Comparison of ENCODE assay signal across 35 cellular contexts in genomic region chr10:10938676-10939075, GRCh38.
"Had no signal": no experiment of that assay in that cellular context is flagged by ENCODE, and none has a peak within 500 bp of the region (broad histone marks: within the 10 kb centered on the region; RNA-seq: fewer than 3 reads in every experiment).

No MANE protein-coding gene starts in this region.

- H3K27ac ChIP-seq: adrenal gland, body of pancreas, brain microvascular endothelial cell, breast epithelium, VCaP had no signal

- H3K9me3 Mint-ChIP-seq: activated CD4-positive, alpha-beta T cell treated with anti-CD3 and anti-CD28 coated beads, Interleukin-2, amount 10 ng/mL, durations not matched to agents 24 days and 14 days; activated naive CD4-positive, alpha-beta T cell treated with anti-CD3 and anti-CD28 coated beads for 36 hours; activated naive CD8-positive, alpha-beta T cell treated with anti-CD3 and anti-CD28 coated beads for 36 hours; activated T-helper 1 cell treated with anti-CD3 and anti-CD28 coated beads, Interleukin-12 subunit alpha, Interleukin-12 subunit beta, Interleukin-2, Interleukin-4 antibody, amounts not matched to agents 30 ng/mL and 10 ng/mL and 1 ng/mL, durations not matched to agents 14 hours and 24 hours and 36 hours; T-helper 1 cell treated with Interleukin-12 subunit alpha and Interleukin-12 subunit beta and Interleukin-4 antibody, amounts not matched to agents 30 μg/mL and 1 μg/mL, for 36 hours; T-helper 2 cell treated with Interferon-gamma antibody and Interleukin-4, amounts not matched to agents 5 μg/mL and 100 μg/mL, for 36 hours had no signal

- H3K27ac Mint-ChIP-seq: activated B cell treated with CpG ODN at 0.5 μM for 24 hours; activated CD4-positive, alpha-beta memory T cell treated with anti-CD3 and anti-CD28 coated beads for 36 hours; activated CD4-positive, alpha-beta T cell treated with anti-CD3 and anti-CD28 coated beads, Interleukin-2, amount 10 ng/mL, durations not matched to agents 24 days and 14 days; activated CD8-positive, alpha-beta T cell treated with anti-CD3 and anti-CD28 coated beads for 36 hours; activated naive CD4-positive, alpha-beta T cell treated with anti-CD3 and anti-CD28 coated beads for 36 hours; activated naive CD4-positive, alpha-beta T cell treated with anti-CD3 and anti-CD28 coated beads, Interleukin-2, amount 50 U/mL, for 72 hours; activated naive CD8-positive, alpha-beta T cell treated with anti-CD3 and anti-CD28 coated beads for 36 hours; activated T-cell treated with anti-CD3 and anti-CD28 coated beads, Interleukin-2, amount 50 U/mL, for 72 hours; activated T-helper 1 cell treated with anti-CD3 and anti-CD28 coated beads, Interleukin-12 subunit alpha, Interleukin-12 subunit beta, Interleukin-2, Interleukin-4 antibody, amounts not matched to agents 30 ng/mL and 10 ng/mL and 1 ng/mL, durations not matched to agents 14 hours and 24 hours and 36 hours; activated T-helper 17 cell treated with anti-CD3 and anti-CD28 coated beads, Interleukin-2, amount 50 U/mL, for 72 hours; T-helper 1 cell treated with Interleukin-12 subunit alpha and Interleukin-12 subunit beta and Interleukin-4 antibody, amounts not matched to agents 30 μg/mL and 1 μg/mL, for 36 hours; T-helper 2 cell treated with Interferon-gamma antibody and Interleukin-4, amounts not matched to agents 5 μg/mL and 100 μg/mL, for 36 hours had no signal

- H3K4me3 ChIP-seq: adrenal gland, body of pancreas, breast epithelium had no signal

- H3K4me1 Mint-ChIP-seq: activated B cell treated with CpG ODN at 0.5 μM for 24 hours; activated CD4-positive, alpha-beta T cell treated with anti-CD3 and anti-CD28 coated beads, Interleukin-2, amount 10 ng/mL, durations not matched to agents 24 days and 14 days; activated naive CD8-positive, alpha-beta T cell treated with anti-CD3 and anti-CD28 coated beads for 36 hours; activated T-helper 17 cell treated with anti-CD3 and anti-CD28 coated beads, Interleukin-2, amount 50 U/mL, for 72 hours had no signal

- H3K27me3 ChIP-seq: adrenal gland, body of pancreas, brain microvascular endothelial cell, breast epithelium had no signal

- H3K4me3 Mint-ChIP-seq: activated B cell treated with CpG ODN at 0.5 μM for 24 hours; activated CD4-positive, alpha-beta memory T cell treated with anti-CD3 and anti-CD28 coated beads for 36 hours; activated CD4-positive, alpha-beta T cell treated with anti-CD3 and anti-CD28 coated beads, Interleukin-2, amount 10 ng/mL, durations not matched to agents 24 days and 14 days; activated CD8-positive, alpha-beta T cell treated with anti-CD3 and anti-CD28 coated beads for 36 hours; activated naive CD4-positive, alpha-beta T cell treated with anti-CD3 and anti-CD28 coated beads for 36 hours; activated naive CD8-positive, alpha-beta T cell treated with anti-CD3 and anti-CD28 coated beads for 36 hours; activated T-cell treated with anti-CD3 and anti-CD28 coated beads, Interleukin-2, amount 50 U/mL, for 4 hours; activated T-cell treated with anti-CD3 and anti-CD28 coated beads, Interleukin-2, amount 50 U/mL, for 72 hours; activated T-helper 1 cell treated with anti-CD3 and anti-CD28 coated beads, Interleukin-12 subunit alpha, Interleukin-12 subunit beta, Interleukin-2, Interleukin-4 antibody, amounts not matched to agents 30 ng/mL and 10 ng/mL and 1 ng/mL, durations not matched to agents 14 hours and 24 hours and 36 hours; activated T-helper 17 cell treated with anti-CD3 and anti-CD28 coated beads, Interleukin-2, amount 50 U/mL, for 72 hours; T-helper 1 cell treated with Interleukin-12 subunit alpha and Interleukin-12 subunit beta and Interleukin-4 antibody, amounts not matched to agents 30 μg/mL and 1 μg/mL, for 36 hours; T-helper 2 cell treated with Interferon-gamma antibody and Interleukin-4, amounts not matched to agents 5 μg/mL and 100 μg/mL, for 36 hours had no signal

- ATAC-seq: activated CD8-positive, alpha-beta T cell treated with anti-CD3 and anti-CD28 coated beads for 36 hours; activated naive CD4-positive, alpha-beta T cell treated with anti-CD3 and anti-CD28 coated beads, Interleukin-2, amount 50 U/mL, for 72 hours; activated T-cell treated with anti-CD3 and anti-CD28 coated beads, Interleukin-2, amount 50 U/mL, for 4 hours; activated T-cell treated with anti-CD3 and anti-CD28 coated beads, Interleukin-2, amount 50 U/mL, for 72 hours; activated T-helper 17 cell treated with anti-CD3 and anti-CD28 coated beads, Interleukin-2, amount 50 U/mL, for 72 hours; body of pancreas had no signal

- H3K9me3 ChIP-seq: adrenal gland, body of pancreas, breast epithelium had no signal

- DNase-seq: activated B cell treated with CpG ODN at 0.5 μM for 24 hours; activated CD4-positive, alpha-beta memory T cell treated with anti-CD3 and anti-CD28 coated beads for 36 hours; activated CD4-positive, alpha-beta T cell treated with anti-CD3 and anti-CD28 coated beads for 4 hours; activated CD4-positive, alpha-beta T cell treated with anti-CD3 and anti-CD28 coated beads, Interleukin-2, amount 10 ng/mL, durations not matched to agents 24 days and 14 days; activated CD4-positive, alpha-beta T cell treated with anti-CD3 and anti-CD28 coated beads, Interleukin-2, amount 50 U/mL, for 1 hour; activated CD4-positive, alpha-beta T cell treated with anti-CD3 and anti-CD28 coated beads, Interleukin-2, amount 50 U/mL, for 4 hours; activated CD4-positive, CD25-positive, alpha-beta regulatory T cell treated with anti-CD3 and anti-CD28 coated beads, Interleukin-2, amount 50 U/mL, for 72 hours; activated CD8-positive, alpha-beta memory T cell treated with anti-CD3 and anti-CD28 coated beads, Interleukin-2, amount 50 U/mL, for 4 hours; activated CD8-positive, alpha-beta T cell treated with anti-CD3 and anti-CD28 coated beads for 36 hours; activated effector memory CD4-positive, alpha-beta T cell treated with anti-CD3 and anti-CD28 coated beads, Interleukin-2, amount 50 U/mL, for 16 hours; activated gamma-delta T cell treated with Interleukin-2 at 50 U/mL for 16 hours; activated naive CD4-positive, alpha-beta T cell; activated naive CD4-positive, alpha-beta T cell treated with anti-CD3 and anti-CD28 coated beads for 36 hours; activated naive CD4-positive, alpha-beta T cell treated with anti-CD3 and anti-CD28 coated beads, Interleukin-2, amount 50 U/mL, for 16 hours; activated naive CD8-positive, alpha-beta T cell treated with anti-CD3 and anti-CD28 coated beads for 36 hours; activated T-cell treated with anti-CD3 and anti-CD28 coated beads for 4 hours; activated T-cell treated with anti-CD3 and anti-CD28 coated beads, Interleukin-2, amount 50 U/mL, for 1 hour; activated T-cell treated with anti-CD3 and anti-CD28 coated beads, Interleukin-2, amount 50 U/mL, for 4 hours; activated T-cell treated with anti-CD3 and anti-CD28 coated beads, Interleukin-2, amount 50 U/mL, for 72 hours; adrenal gland; amniotic stem cell; aorta; body of pancreas; brain microvascular endothelial cell; central memory CD4-positive, alpha-beta T cell; T-helper 1 cell; T-helper 2 cell; T-helper 9 cell had no signal

- H3K4me1 ChIP-seq: adrenal gland, body of pancreas, breast epithelium had no signal

- H3K36me3 Mint-ChIP-seq: activated CD4-positive, alpha-beta memory T cell treated with anti-CD3 and anti-CD28 coated beads for 36 hours; activated naive CD4-positive, alpha-beta T cell treated with anti-CD3 and anti-CD28 coated beads, Interleukin-2, amount 50 U/mL, for 72 hours had no signal

- H3K36me3 ChIP-seq: adrenal gland, brain microvascular endothelial cell, breast epithelium had no signal

- H3K27me3 Mint-ChIP-seq: activated CD4-positive, alpha-beta memory T cell treated with anti-CD3 and anti-CD28 coated beads for 36 hours had no signal
